8 cellular contexts compared by ENCODE assay signal in the genomic region with DNA sequence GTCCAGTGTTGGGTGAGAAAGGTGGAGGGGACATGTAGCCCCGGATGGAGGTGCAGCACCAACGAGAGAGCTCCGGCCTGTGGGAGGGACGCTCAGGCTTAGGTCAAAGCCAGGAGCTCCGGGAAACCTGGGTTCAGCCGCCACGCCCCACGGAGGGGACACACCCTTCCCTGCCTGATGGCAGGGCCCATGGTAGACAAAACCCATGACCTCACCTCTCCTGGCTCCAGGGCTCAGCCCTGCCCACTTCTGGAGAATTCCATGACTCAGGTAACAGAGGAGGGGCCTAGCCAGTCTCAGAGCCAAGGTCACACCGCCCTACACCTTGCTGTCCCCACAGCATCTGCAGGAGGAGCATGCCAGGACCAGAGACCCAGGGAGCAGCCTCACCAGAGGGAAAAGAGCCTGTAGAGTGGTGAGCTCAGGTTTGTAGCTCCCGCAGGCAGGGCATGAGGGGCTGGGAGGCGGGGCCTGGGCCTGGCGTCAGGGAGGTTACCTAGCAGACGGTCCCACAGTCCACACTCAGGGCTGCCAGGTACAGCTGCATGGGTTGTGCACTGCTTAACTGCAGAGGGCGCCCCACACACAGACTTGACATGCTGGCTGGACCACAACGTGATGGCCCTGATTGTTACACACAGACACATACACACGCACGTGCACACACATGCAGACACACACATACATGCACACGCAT.
DNase-seq lines count a peak whose midpoint lies in the region; ATAC-seq, FAIRE-seq and TF ChIP-seq lines count a peak whose summit lies in the region.

No MANE protein-coding gene starts in this region.

- H3K27ac ChIP-seq in IMR-90 (ENCODE audit: insufficient read depth, low read length) (no peak overlapping the region), pancreas (peak overlapping the region in 3 of 4 donors; percentile 8 to 60 (median 52))
- H3K27ac ChIP-seq in CD8-positive, alpha-beta memory T cell (ENCODE audit: low read depth, low read length): no peak overlapping the region

- POLR2A ChIA-PET in IMR-90 (lab: Charles Lee; ENCODE audit: unreplicated experiment): interaction anchor here (0.6 kb wide), 1 partner anchor 11 kb away, joined by 3 read pairs; no protein-coding TSS in a partner anchor
- POLR2A ChIA-PET in CD8-positive, alpha-beta memory T cell (lab: Charles Lee): no interaction called here

- H3K36me3 ChIP-seq in IMR-90 (ENCODE audit: control insufficient read depth, insufficient read depth, low read length): no peaks in the 10 kb centered on the region
- H3K36me3 ChIP-seq in pancreas: no peaks in the 10 kb centered on the region
- no peaks in the 10 kb centered on the region for H3K36me3 ChIP-seq in CD8-positive, alpha-beta memory T cell (ENCODE audit: insufficient read depth, low read length)

- H2AK9ac ChIP-seq in IMR-90 (replicated peaks; ENCODE audit: low read depth, low read length, poor library complexity): no peak overlapping the region

- H4K20me1 ChIP-seq in IMR-90 (ENCODE audit: insufficient read depth, low read length): no peaks in the 10 kb centered on the region; the same call in 1 of the 2 replicates

- intact Hi-C loops in IMR-90 (cut with micrococcal nuclease) (loop anchor here (1.0 kb wide), 1 partner anchor 157 kb away; no protein-coding TSS in a partner anchor), pancreas (cut with DNase I) (no loop called here)

- peaks cover 0 to 2% of the 10 kb centered on the region in 2 experiments; a peak in 1 of 4 replicates for H3K79me1 ChIP-seq in IMR-90 (ENCODE audit: low read depth in 1 of 2, low read length in 2 of 2)

- no peak overlapping the region for H2BK120ac ChIP-seq in IMR-90 (ENCODE audit: low read depth, low read length)

- H2BK20ac ChIP-seq in IMR-90 (ENCODE audit: low read depth, low read length): no peak overlapping the region

- dilution Hi-C loops in IMR-90 (cut with HindIII; ENCODE audit: low sequenced_read_pairs, unreplicated experiment): no loop called here

- peaks cover 0 to 4% (median 0%) of the 10 kb centered on the region in 3 donors for H3K4me1 Mint-ChIP-seq in CD8-positive, alpha-beta memory T cell

- peak overlapping the region in 1 of 8 donors; percentile 93 for H3K27ac Mint-ChIP-seq in CD8-positive, alpha-beta memory T cell

- TF ChIP-seq POLR2A in IMR-90 (IDR thresholded peaks at IDR 0.05; ENCODE audit: low read depth, low read length): no peak

- H3K27me3 ChIP-seq in IMR-90 (ENCODE audit: control insufficient read depth, insufficient read depth, low read length) (no peaks in the 10 kb centered on the region; the same call in 1 of the 2 replicates), pancreas (no peaks in the 10 kb centered on the region)
- no peaks in the 10 kb centered on the region for H3K27me3 ChIP-seq in CD8-positive, alpha-beta memory T cell (ENCODE audit: insufficient read depth, low read length, poor library complexity, severe bottlenecking)

- peaks cover 0 to 3% of the 10 kb centered on the region in 2 donors for H3K27me3 Mint-ChIP-seq in CD8-positive, alpha-beta memory T cell

- no peak overlapping the region for H2BK5ac ChIP-seq in IMR-90 (ENCODE audit: low read depth, low read length, poor library complexity, severe bottlenecking)

- H3K4me3 Mint-ChIP-seq in CD8-positive, alpha-beta memory T cell: no peak overlapping the region

- CTCF ChIA-PET in IMR-90 (lab: Yijun Ruan, JAX): interaction anchor here (0.6 kb wide), 1 partner anchor 31 kb away, joined by 4 read pairs; no protein-coding TSS in a partner anchor
- CTCF ChIA-PET in CD8-positive, alpha-beta memory T cell (lab: Charles Lee): interaction anchor here (1.2 kb wide), 1 partner anchor 233 kb away, joined by 3 read pairs; no protein-coding TSS in a partner anchor

- peak; percentile 68 for TF ChIP-seq RAD21 in IMR-90 (IDR thresholded peaks at IDR 0.05; ENCODE audit: low read length)

- H3K9me1 ChIP-seq in IMR-90 (ENCODE audit: insufficient read depth, low read length): peaks cover 14% of the 10 kb centered on the region

- no peak overlapping the region for H2AFZ ChIP-seq in IMR-90 (replicated peaks; ENCODE audit: low read length, poor library complexity)

- no peaks in the 10 kb centered on the region for H3K36me3 Mint-ChIP-seq in CD8-positive, alpha-beta memory T cell

- H3K56ac ChIP-seq in IMR-90 (ENCODE audit: extremely low read depth, insufficient read depth, low read length): no peak overlapping the region

- H3K4ac ChIP-seq in IMR-90 (ENCODE audit: low read depth, low read length): no peak overlapping the region; the same call in 1 of the 2 replicates

- H4K8ac ChIP-seq in IMR-90 (ENCODE audit: low read depth in 2 of 2, low read length in 2 of 2): no peak overlapping the region

- DNase-seq in GF-D8 (lab: John Stamatoyannopoulos, UW) (peak; percentile 43), IMR-90 (peak; percentile 33), pancreas (peak; percentile 79 to 85 (median 81)), middle frontal gyrus (ENCODE audit: extremely low spot score, low spot score) (no peak)
- peak; percentile 33 to 38 for DNase-seq in activated CD4-positive, alpha-beta T cell treated with anti-CD3 and anti-CD28 coated beads for 4 hours
- no peak for DNase-seq in CD8-positive, alpha-beta memory T cell

- no peak overlapping the region for H3K18ac ChIP-seq in IMR-90 (ENCODE audit: low read depth, low read length)

- peaks cover 10% of the 10 kb centered on the region for H3K4me1 ChIP-seq in IMR-90 (ENCODE audit: control insufficient read depth, insufficient read depth, low read length)
- H3K4me1 ChIP-seq in pancreas: no peaks in the 10 kb centered on the region
- no peaks in the 10 kb centered on the region for H3K4me1 ChIP-seq in CD8-positive, alpha-beta memory T cell (ENCODE audit: insufficient read depth, low read length)

- H3K23ac ChIP-seq in IMR-90 (ENCODE audit: low read depth, low read length): no peak overlapping the region

- no peaks in the 10 kb centered on the region for H3K9me3 ChIP-seq in IMR-90 (ENCODE audit: control insufficient read depth, insufficient read depth, low read length)
- H3K9me3 ChIP-seq in pancreas: no peaks in the 10 kb centered on the region
- H3K9me3 ChIP-seq in CD8-positive, alpha-beta memory T cell (ENCODE audit: low read length): no peaks in the 10 kb centered on the region

- H3K4me3 ChIP-seq in IMR-90 (ENCODE audit: insufficient read depth, low read depth, low read length) (no peak overlapping the region), pancreas (peak overlapping the region in 2 of 4 donors; percentile 17 to 25)
- no peak overlapping the region for H3K4me3 ChIP-seq in CD8-positive, alpha-beta memory T cell (ENCODE audit: low read length)

- no peak overlapping the region for H2BK15ac ChIP-seq in IMR-90 (ENCODE audit: low read depth, low read length)

- WGBS in IMR-90 (ENCODE audit: extremely low coverage in 2 of 2, insufficient read length in 1 of 2), 2 experiments: 85% methylated on average over 9 of the region's 18 CpGs; no CpG with 5 or more reads in 1 of the 2 experiments
- 46 to 47% methylated on average over 18 of the region's 18 CpGs for WGBS in pancreas, 2 donors

- peak overlapping the region; percentile 79 for H2AK5ac ChIP-seq in IMR-90 (ENCODE audit: low read depth, low read length)

- H3K14ac ChIP-seq in IMR-90 (replicated peaks; ENCODE audit: low read depth, low read length): no peak overlapping the region

- BruUV-seq in IMR-90 (replicated peaks; lab: Mats Ljungman, UMichigan): no TSS peak

- in situ Hi-C loops in IMR-90 (cut with MboI; ENCODE audit: low sequenced_read_pairs): no loop called here

- H3K9ac ChIP-seq in IMR-90 (ENCODE audit: low read depth, low read length): no peak overlapping the region

- TF ChIP-seq CTCF in IMR-90 (conservative IDR thresholded peaks at IDR 0.05; ENCODE audit: low read depth, low read length): peak; percentile 53
- TF ChIP-seq CTCF in pancreas (IDR thresholded peaks at IDR 0.05): peak in 3 of 4 donors; percentile 11 to 30 (median 18)

- ATAC-seq in IMR-90 (ENCODE audit: low read depth) (peak; percentile 36), esophagus mucosa (peak; percentile 94), pancreas (peak; percentile 89 to 92 (median 92)), GM21723 (IDR thresholded peaks at IDR 0.05; ENCODE audit: unreplicated experiment) (no peak)

- H3K9me3 Mint-ChIP-seq in CD8-positive, alpha-beta memory T cell: no peaks in the 10 kb centered on the region

- no peak overlapping the region for H4K91ac ChIP-seq in IMR-90 (ENCODE audit: insufficient read depth, low read depth, low read length)

- no peak overlapping the region for H3K4me2 ChIP-seq in IMR-90 (ENCODE audit: low read depth, low read length)

- H4K5ac ChIP-seq in IMR-90 (ENCODE audit: low read depth, low read length): no peak overlapping the region

- no peak for FAIRE-seq in pancreas (lab: Jason Lieb, UNC)

TF ChIP-seq in IMR-90, 13 proteins besides CTCF, POLR2A, EP300 and RAD21:
- TF ChIP-seq, protein P1, sequence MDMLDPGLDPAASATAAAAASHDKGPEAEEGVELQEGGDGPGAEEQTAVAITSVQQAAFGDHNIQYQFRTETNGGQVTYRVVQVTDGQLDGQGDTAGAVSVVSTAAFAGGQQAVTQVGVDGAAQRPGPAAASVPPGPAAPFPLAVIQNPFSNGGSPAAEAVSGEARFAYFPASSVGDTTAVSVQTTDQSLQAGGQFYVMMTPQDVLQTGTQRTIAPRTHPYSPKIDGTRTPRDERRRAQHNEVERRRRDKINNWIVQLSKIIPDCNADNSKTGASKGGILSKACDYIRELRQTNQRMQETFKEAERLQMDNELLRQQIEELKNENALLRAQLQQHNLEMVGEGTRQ (IDR thresholded peaks at IDR 0.05; ENCODE audit: low read depth, low read length): no peak
- TF ChIP-seq RFX5 (IDR thresholded peaks at IDR 0.05; ENCODE audit: low read depth, low read length): no peak
- TF ChIP-seq SMC3 (IDR thresholded peaks at IDR 0.05; ENCODE audit: low read depth, low read length): peak; percentile 66

Comparison
In these comparisons a context has a peak if more than half of its experiments do, and no peak if none do; other contexts are left out.
1. DNase-seq: peak in GF-D8 (single experiment), IMR-90 (single experiment), activated CD4-positive, alpha-beta T cell treated with anti-CD3 and anti-CD28 coated beads for 4 hours (2 of 2) and pancreas (6 of 6); none in middle frontal gyrus (single experiment) and CD8-positive, alpha-beta memory T cell (0 of 5).
2. H3K27ac ChIP-seq: peak in pancreas (3 of 4); none in IMR-90 (single experiment) and CD8-positive, alpha-beta memory T cell (single experiment).